Comparison of ENCODE assay signal across 8 cellular contexts in genomic region chr21:43646550-43647260, GRCh38. TPM values are rescaled to one million over a fixed set of nuclear protein-coding genes. Genes with fewer than 3 reads are reported as not detected.
DNase-seq lines count a peak whose midpoint lies in the region; TF ChIP-seq lines count a peak whose summit lies in the region.

No MANE protein-coding gene starts in this region.

- H3K27me3 Mint-ChIP-seq in Calu3 (ENCODE audit: unreplicated experiment) (no peaks in the 10 kb centered on the region), type B pancreatic cell (no peaks in the 10 kb centered on the region)
- peaks cover 10% of the 10 kb centered on the region for H3K27me3 Mint-ChIP-seq in activated naive CD4-positive, alpha-beta T cell treated with anti-CD3 and anti-CD28 coated beads, Interleukin-2, amount 10 ng/mL, durations not matched to agents 7 days and 5 days

- no peak overlapping the region for H4K8ac ChIP-seq in trophoblast cell (ENCODE audit: low read depth, low read length)

- WGBS in SK-N-SH (ENCODE audit: low lambda C conversion rate): 42% methylated on average over 5 of the region's 7 CpGs
- WGBS in trophoblast cell (ENCODE audit: extremely low coverage, insufficient coverage, insufficient read length): no CpG with 5 or more reads among the region's 7 CpGs

- H3K9ac ChIP-seq in SK-N-SH (no peak overlapping the region), trophoblast cell (ENCODE audit: low read length) (no peak overlapping the region)

- no peaks in the 10 kb centered on the region for H3K9me2 ChIP-seq in SK-N-SH

- TF ChIP-seq CTCF in Calu3 (IDR thresholded peaks at IDR 0.05; ENCODE audit: unreplicated experiment): peak; percentile 89
- TF ChIP-seq CTCF in SK-N-SH (IDR thresholded peaks at IDR 0.05): peak; percentile 99
- TF ChIP-seq CTCF in type B pancreatic cell (conservative IDR thresholded peaks at IDR 0.05): peak; percentile 99

- H3K4me1 ChIP-seq in SK-N-SH (ENCODE audit: control insufficient read depth in 1 of 2, insufficient read depth in 2 of 2, low read depth in 1 of 2, low read length in 1 of 2) (peaks cover 2 to 12% of the 10 kb centered on the region in 2 experiments; a peak in 3 of 4 replicates), trophoblast cell (ENCODE audit: control insufficient read depth in 1 of 2, insufficient read depth in 2 of 2, low read length in 2 of 2) (peaks cover 0 to 2% of the 10 kb centered on the region in 2 experiments)

- H3K4me3 ChIP-seq in H7 (ENCODE audit: insufficient read depth, low read depth, low read length): no peak overlapping the region
- peak overlapping the region in 1 of 2 experiments; percentile 22; a peak in 1 of 4 replicates for H3K4me3 ChIP-seq in SK-N-SH (ENCODE audit: low read depth in 2 of 2, low read length in 1 of 2)
- H3K4me3 ChIP-seq in trophoblast cell (ENCODE audit: low read depth, low read length): no peak overlapping the region

- H3K18ac ChIP-seq in trophoblast cell (ENCODE audit: low read length): no peak overlapping the region

- H3K4me3 Mint-ChIP-seq in Calu3 (ENCODE audit: low read depth, unreplicated experiment) (no peak overlapping the region), type B pancreatic cell (no peak overlapping the region)
- peak overlapping the region; percentile 1 for H3K4me3 Mint-ChIP-seq in activated naive CD4-positive, alpha-beta T cell treated with anti-CD3 and anti-CD28 coated beads, Interleukin-2, amount 10 ng/mL, durations not matched to agents 7 days and 5 days

- no peaks in the 10 kb centered on the region for H4K20me1 ChIP-seq in SK-N-SH (ENCODE audit: insufficient read depth)

- DNase-seq in Calu3 (peak; percentile 81), H7 (peak; percentile 90), NCI-H1105 treated with DMSO at 0.1 percent for 48 hours (lab: John Stamatoyannopoulos, UW) (peak; percentile 89), SK-N-SH (peak; percentile 89), glomerular visceral epithelial cell (ENCODE audit: extremely low spot score) (peak; percentile 92), trophoblast cell (peak; percentile 93 to 98), type B pancreatic cell (ENCODE audit: extremely low spot score, unreplicated experiment) (peak; percentile 90)
- peak; percentile 89 for DNase-seq in activated naive CD4-positive, alpha-beta T cell treated with anti-CD3 and anti-CD28 coated beads, Interleukin-2, amount 10 ng/mL, durations not matched to agents 7 days and 5 days

- no TSS peak for BruUV-seq in Calu3 (replicated peaks; lab: Mats Ljungman, UMichigan)

- TF ChIP-seq EP300 in SK-N-SH (IDR thresholded peaks at IDR 0.05; ENCODE audit: borderline replicate concordance in 1 of 2, low read depth in 1 of 2, low read length in 1 of 2): no peak

- H3K9me3 ChIP-seq in SK-N-SH (no peaks in the 10 kb centered on the region), trophoblast cell (ENCODE audit: insufficient read depth, low read depth, low read length) (no peaks in the 10 kb centered on the region)

- no peak overlapping the region for H4K12ac ChIP-seq in trophoblast cell (ENCODE audit: low read depth, low read length)

- H3K79me2 ChIP-seq in SK-N-SH (ENCODE audit: insufficient read depth): no peaks in the 10 kb centered on the region
- H3K79me2 ChIP-seq in trophoblast cell (ENCODE audit: control insufficient read depth, insufficient read depth, low read length, poor library complexity): no peaks in the 10 kb centered on the region

- H3K14ac ChIP-seq in trophoblast cell (ENCODE audit: low read length): no peak overlapping the region

- H3K79me1 ChIP-seq in trophoblast cell (ENCODE audit: low read length): peaks cover 3% of the 10 kb centered on the region

- H3K36me3 ChIP-seq in H7 (replicated peaks; ENCODE audit: control insufficient read depth, insufficient read depth, low read length): no peaks in the 10 kb centered on the region
- H3K36me3 ChIP-seq in SK-N-SH (replicated peaks in 1 of 2; ENCODE audit: control insufficient read depth in 1 of 2, insufficient read depth in 2 of 2, low read length in 1 of 2): no peaks in the 10 kb centered on the region
- H3K36me3 ChIP-seq in trophoblast cell (ENCODE audit: control insufficient read depth in 1 of 2, insufficient read depth in 2 of 2, low read length in 2 of 2): no peaks in the 10 kb centered on the region

- peaks cover 9% of the 10 kb centered on the region for H3F3A ChIP-seq in SK-N-SH (replicated peaks; ENCODE audit: insufficient read depth)

- H3K36me3 Mint-ChIP-seq in Calu3 (ENCODE audit: insufficient read depth, unreplicated experiment) (no peaks in the 10 kb centered on the region), type B pancreatic cell (no peaks in the 10 kb centered on the region)
- no peaks in the 10 kb centered on the region for H3K36me3 Mint-ChIP-seq in activated naive CD4-positive, alpha-beta T cell treated with anti-CD3 and anti-CD28 coated beads, Interleukin-2, amount 10 ng/mL, durations not matched to agents 7 days and 5 days

- H2AFZ ChIP-seq in SK-N-SH (ENCODE audit: low read depth): no peak overlapping the region
- no peak overlapping the region for H2AFZ ChIP-seq in trophoblast cell (ENCODE audit: insufficient read depth, low read length, poor library complexity)

- no peak overlapping the region for H2BK120ac ChIP-seq in trophoblast cell (ENCODE audit: insufficient read depth, low read length, poor library complexity)

- no peak overlapping the region for H2BK12ac ChIP-seq in trophoblast cell (ENCODE audit: low read length)

- H3K4me2 ChIP-seq in SK-N-SH: no peak overlapping the region
- no peak overlapping the region for H3K4me2 ChIP-seq in trophoblast cell (ENCODE audit: low read length)

- H3K4me1 Mint-ChIP-seq in Calu3 (ENCODE audit: low read depth, unreplicated experiment) (peaks cover 10% of the 10 kb centered on the region), type B pancreatic cell (ENCODE audit: unreplicated experiment) (peaks cover 22% of the 10 kb centered on the region)
- H3K4me1 Mint-ChIP-seq in activated naive CD4-positive, alpha-beta T cell treated with anti-CD3 and anti-CD28 coated beads, Interleukin-2, amount 10 ng/mL, durations not matched to agents 7 days and 5 days: peaks cover 22% of the 10 kb centered on the region

- TF ChIP-seq RAD21 in SK-N-SH (IDR thresholded peaks at IDR 0.05; ENCODE audit: low read length): peak; percentile 100

- no peak overlapping the region for H2AK5ac ChIP-seq in trophoblast cell (ENCODE audit: low read length)

- H3K27ac ChIP-seq in SK-N-SH (ENCODE audit: low read depth in 2 of 2, low read length in 1 of 2) (peak overlapping the region in 1 of 2 experiments; percentile 69; a peak in 2 of 4 replicates), trophoblast cell (ENCODE audit: low read depth, low read length) (no peak overlapping the region)

- H3K9me3 Mint-ChIP-seq in Calu3 (ENCODE audit: low read depth, unreplicated experiment) (no peaks in the 10 kb centered on the region), type B pancreatic cell (no peaks in the 10 kb centered on the region)
- H3K9me3 Mint-ChIP-seq in activated naive CD4-positive, alpha-beta T cell treated with anti-CD3 and anti-CD28 coated beads, Interleukin-2, amount 10 ng/mL, durations not matched to agents 7 days and 5 days: no peaks in the 10 kb centered on the region

- H3K27me3 ChIP-seq in H7 (ENCODE audit: control insufficient read depth, insufficient read depth, low read length) (no peaks in the 10 kb centered on the region), SK-N-SH (ENCODE audit: insufficient read depth) (no peaks in the 10 kb centered on the region), trophoblast cell (ENCODE audit: insufficient read depth, low read length) (no peaks in the 10 kb centered on the region)

- no peak overlapping the region for H3K23ac ChIP-seq in trophoblast cell (ENCODE audit: low read length)

- CTCF ChIA-PET in Calu3 (lab: Charles Lee) (interaction anchor here (1.6 kb wide), 1 partner anchor 37 kb away, joined by 4 read pairs; no protein-coding TSS in a partner anchor), SK-N-SH (lab: Yijun Ruan, JAX) (interaction anchor here (0.5 to 4.7 kb wide), 20 partner anchors 10 to 439 kb away, joined by 3 to 30 read pairs (median 3); partner anchors contain the start of genes HSF2BP and RRP1B)
- CTCF ChIA-PET in activated naive CD4-positive, alpha-beta T cell treated with anti-CD3 and anti-CD28 coated beads, Interleukin-2, amount 10 ng/mL, durations not matched to agents 7 days and 5 days (lab: Charles Lee): interaction anchor here (1.2 to 1.8 kb wide), 3 partner anchors 13 to 284 kb away, joined by 3 to 4 read pairs (median 3); no protein-coding TSS in a partner anchor

- H3K4ac ChIP-seq in trophoblast cell (ENCODE audit: low read depth, low read length): no peak overlapping the region

- no peak overlapping the region for H2BK5ac ChIP-seq in trophoblast cell (ENCODE audit: low read depth, low read length, poor library complexity)

- intact Hi-C loops in Calu3 (cut with micrococcal nuclease; ENCODE audit: unreplicated experiment): no loop called here

- POLR2A ChIA-PET in SK-N-SH (lab: Yijun Ruan, JAX): interaction anchor here (0.6 kb wide), 1 partner anchor 939 kb away, joined by 3 read pairs; no protein-coding TSS in a partner anchor

- H4K91ac ChIP-seq in trophoblast cell (ENCODE audit: low read depth, low read length): no peak overlapping the region

- H3K27ac Mint-ChIP-seq in Calu3 (ENCODE audit: unreplicated experiment): peak overlapping the region; percentile 36
- no peak overlapping the region for H3K27ac Mint-ChIP-seq in activated naive CD4-positive, alpha-beta T cell treated with anti-CD3 and anti-CD28 coated beads, Interleukin-2, amount 10 ng/mL, durations not matched to agents 7 days and 5 days
- peak overlapping the region; percentile 50 for H3K27ac Mint-ChIP-seq in type B pancreatic cell

TF ChIP-seq in SK-N-SH, 30 proteins besides CTCF, POLR2A, EP300 and RAD21 (continues in another document):
- TF ChIP-seq GABPA (IDR thresholded peaks at IDR 0.05; ENCODE audit: low read depth) (no peak), TEAD4 (IDR thresholded peaks at IDR 0.05; ENCODE audit: borderline replicate concordance, insufficient read depth) (no peak), CHD2 (IDR thresholded peaks at IDR 0.05; ENCODE audit: low read length, partially characterized antibody) (peak; percentile 37), SMC3 (IDR thresholded peaks at IDR 0.05; ENCODE audit: low read depth, low read length) (peak; percentile 100)

RNA-seq across cellular contexts. Expression of gene HSF2BP, which starts 12.6 kb away (rescaled TPM):
- 0.95 and 1.5 TPM in 2 replicates for total RNA-seq in Calu3 (2022)
- 0.52 and 0.85 TPM in 2 replicates for total RNA-seq in H7 (2014; rRNA removed; shearing (Covaris generic))
- polyA plus RNA-seq in SK-N-SH (2012; rRNA removed): 1.1 TPM in 2 replicates
- 1.1 and 1.7 TPM in 2 replicates for polyA plus RNA-seq in SK-N-SH (2012; cell fraction: cytosol; rRNA removed)
- 1.0 and 1.3 TPM in 2 replicates for polyA plus RNA-seq in SK-N-SH (2012; cell fraction: nucleus; rRNA removed)
- 1.7 and 1.8 TPM in 2 replicates for polyA plus RNA-seq in trophoblast cell (2013)
- 1.1 and 1.3 TPM in 2 replicates for total RNA-seq in type B pancreatic cell (ENCODE audit: low replicate concordance)

RNA-seq across cellular contexts. Expression of gene RRP1B, which starts 12.7 kb away (rescaled TPM):
- total RNA-seq in Calu3 (2022): 24.6 and 26.0 TPM in 2 replicates
- 63.9 and 70.1 TPM in 2 replicates for total RNA-seq in H7 (2014; rRNA removed; shearing (Covaris generic))
- 9.6 and 10.4 TPM in 2 replicates for polyA plus RNA-seq in SK-N-SH (2012; rRNA removed)
- 8.6 and 10.1 TPM in 2 replicates for polyA plus RNA-seq in SK-N-SH (2012; cell fraction: cytosol; rRNA removed)
- 11.7 and 12.3 TPM in 2 replicates for polyA plus RNA-seq in SK-N-SH (2012; cell fraction: nucleus; rRNA removed)
- 14.3 and 14.8 TPM in 2 replicates for polyA plus RNA-seq in trophoblast cell (2013)
- total RNA-seq in type B pancreatic cell (ENCODE audit: low replicate concordance): 27.7 and 43.3 TPM in 2 replicates
